9 cellular contexts compared by ENCODE assay signal in genomic region chr7:28904539-28905143, GRCh38. TPM values are rescaled to one million over a fixed set of nuclear protein-coding genes. Genes with fewer than 3 reads are reported as not detected.
A peak's percentile ranks its signal among the peaks of the same experiment; 100 is the strongest.
DNase-seq lines count a peak whose midpoint lies in the region; ATAC-seq and TF ChIP-seq lines count a peak whose summit lies in the region.
"Had no signal": no experiment of that assay in that cellular context is flagged by ENCODE, and none has a peak within 500 bp of the region (broad histone marks: within the 10 kb centered on the region; RNA-seq: fewer than 3 reads in every experiment).

No MANE protein-coding gene starts in this region.

- in situ Hi-C loops in GM23248 (cut with MboI) = no loop called here

- H3K9me3 ChIP-seq in GM23248 (ENCODE audit: low read depth) (no peaks in the 10 kb centered on the region), fibroblast of lung (ENCODE audit: control insufficient read depth, insufficient read depth, low read depth, low read length) (no peaks in the 10 kb centered on the region), psoas muscle (no peaks in the 10 kb centered on the region)

- H3K4me3 ChIP-seq in GM23248 = peak overlapping the region; percentile 77
- peak overlapping the region; percentile 45 to 77 (median 54) for H3K4me3 ChIP-seq in fibroblast of lung (replicated peaks in 1 of 4; ENCODE audit: control extremely low read depth in 1 of 4, insufficient read depth in 1 of 4, low read depth in 3 of 4, low read length in 4 of 4)
- peak overlapping the region; percentile 51 for H3K4me3 ChIP-seq in psoas muscle

- no peaks in the 10 kb centered on the region for H3K9me2 ChIP-seq in GM23248 (ENCODE audit: insufficient read depth)

- H3K27me3 ChIP-seq in GM23248 (replicated peaks; ENCODE audit: insufficient read depth) (no peaks in the 10 kb centered on the region), fibroblast of lung (ENCODE audit: control insufficient read depth, insufficient read depth, low read length) (no peaks in the 10 kb centered on the region), psoas muscle (ENCODE audit: insufficient read depth in 3 of 3, low read length in 2 of 3) (no peaks in the 10 kb centered on the region)

- peak; percentile 53 for DNase-seq in GM23248
- DNase-seq in RPMI7951 (ENCODE audit: low read depth) = peak; percentile 18
- DNase-seq in fibroblast of lung (ENCODE audit: low read depth in 2 of 2) = peak in 1 of 2 donors; percentile 12
- DNase-seq in psoas muscle = no peak
- no peak for DNase-seq in kidney tubule cell (ENCODE audit: low spot score)
- no peak for DNase-seq in cortex of kidney (lab: John Stamatoyannopoulos, UW)
- no peak for DNase-seq in nucleus accumbens (lab: John Stamatoyannopoulos, UW)
- DNase-seq: DMS79 had no signal

- H3K27ac ChIP-seq in GM23248 = peak overlapping the region; percentile 36
- no peak overlapping the region for H3K27ac ChIP-seq in fibroblast of lung (ENCODE audit: insufficient read depth, low read length)
- H3K27ac ChIP-seq in psoas muscle = no peak overlapping the region

- H3K79me2 ChIP-seq in GM23248 (ENCODE audit: insufficient read depth) = no peaks in the 10 kb centered on the region
- no peaks in the 10 kb centered on the region for H3K79me2 ChIP-seq in fibroblast of lung (ENCODE audit: control insufficient read depth, insufficient read depth, low read length)

- H3F3A ChIP-seq in GM23248 (ENCODE audit: insufficient read depth) = 0 out of 2 replicates have a peak, but pooled peaks cover 7% of the 10 kb centered on the region

- H2AFZ ChIP-seq in GM23248 = peak overlapping the region; percentile 96
- H2AFZ ChIP-seq in fibroblast of lung (ENCODE audit: low read length) = peak overlapping the region; percentile 90

- H3K4me1 ChIP-seq in GM23248 (ENCODE audit: insufficient read depth) (peaks cover 20% of the 10 kb centered on the region; the same call in 1 of the 2 replicates), fibroblast of lung (ENCODE audit: control insufficient read depth, extremely low read depth, insufficient read depth, low read length) (no peaks in the 10 kb centered on the region), psoas muscle (peaks cover 6% of the 10 kb centered on the region)

- H3K4me2 ChIP-seq in GM23248 (ENCODE audit: unreplicated experiment) (peak overlapping the region; percentile 95), fibroblast of lung (ENCODE audit: extremely low read depth, insufficient read depth, low read length) (peak overlapping the region; percentile 91)

- ATAC-seq in psoas muscle (no peak), GM21367 (IDR thresholded peaks at IDR 0.05; ENCODE audit: unreplicated experiment) (no peak)

- H4K20me1 ChIP-seq in GM23248 (ENCODE audit: insufficient read depth) (no peaks in the 10 kb centered on the region), fibroblast of lung (ENCODE audit: control insufficient read depth, extremely low read depth, insufficient read depth, low read length) (no peaks in the 10 kb centered on the region)

- intact Hi-C loops in psoas muscle (cut with DNase I) = no loop called here

- no peak for TF ChIP-seq CTCF in fibroblast of lung (conservative IDR thresholded peaks at IDR 0.05 in 1 of 2, IDR thresholded peaks at IDR 0.05 in 1 of 2; ENCODE audit: low read depth in 1 of 2, low read length in 2 of 2)
- no peak for TF ChIP-seq CTCF in psoas muscle (IDR thresholded peaks at IDR 0.05)

- 9 to 10% methylated on average over 12 of the region's 12 CpGs for WGBS in GM23248 (ENCODE audit: low coverage in 1 of 2, low lambda C conversion rate in 2 of 2, missing lambda C conversion rate in 2 of 2), 2 experiments
- 21 to 42% (median 30%) methylated on average over 12 of the region's 12 CpGs for WGBS in psoas muscle, 3 donors

- H3K9ac ChIP-seq in GM23248 (peak overlapping the region; percentile 69), fibroblast of lung (ENCODE audit: insufficient read depth, low read length) (no peak overlapping the region)

- no peaks in the 10 kb centered on the region for H3K36me3 ChIP-seq in GM23248 (ENCODE audit: low read depth)
- H3K36me3 ChIP-seq in fibroblast of lung (ENCODE audit: control insufficient read depth, insufficient read depth, low read length) = no peaks in the 10 kb centered on the region
- H3K36me3 ChIP-seq in psoas muscle (ENCODE audit: insufficient read depth in 1 of 2, low read depth in 1 of 2) = no peaks in the 10 kb centered on the region

RNA-seq across cellular contexts. Expression of gene TRIL, which starts 53.5 kb away (rescaled TPM):
- 0.32 and 0.38 TPM in 2 replicates for total RNA-seq in GM23248 (2014; rRNA removed; shearing (Covaris generic))
- 0.08 TPM in 2 replicates for polyA plus RNA-seq in GM23248 (2016; fragmentation: Nextera tagmentation; extraction: Ambion mirVana)
- total RNA-seq in RPMI7951 (2014; rRNA removed; shearing (Covaris generic)) = 6.4 and 7.1 TPM in 2 replicates
- total RNA-seq in fibroblast of lung = 0.17 and 0.77 TPM in 2 replicates
- polyA plus RNA-seq in fibroblast of lung = 0.10 and 0.14 TPM in 2 replicates
- 0.15 and 0.23 TPM in 2 replicates for polyA plus RNA-seq in fibroblast of lung (2012)
- polyA minus RNA-seq in fibroblast of lung (ENCODE audit: low replicate concordance) = 0.07 TPM in 1 of 2 replicates, not detected in the other
- total RNA-seq in psoas muscle = 1 to 10 TPM in 2 of 4 donors, under 1 TPM in 2; 0.54 to 3.2 (median 1.2) TPM
- polyA plus RNA-seq in psoas muscle = under 1 TPM; 0.38 to 0.62 (median 0.48) TPM

Comparison
In these comparisons a context has a peak if more than half of its experiments do, and no peak if none do; other contexts are left out.
1. DNase-seq: peak in GM23248 (single experiment) and RPMI7951 (single experiment); none in psoas muscle (0 of 2), kidney tubule cell (single experiment), cortex of kidney (single experiment) and nucleus accumbens (0 of 56).
2. Peak in every context shown above with its lines, with median percentiles within 50 percentile points of each other: H3K4me3 ChIP-seq.